In genomic region chr12:69157023-69157655, GRCh38 we compare ENCODE assay signal across 8 cellular contexts.
DNase-seq lines count a peak whose midpoint lies in the region; ATAC-seq and TF ChIP-seq lines count a peak whose summit lies in the region.

No MANE protein-coding gene starts in this region.

- DNase-seq in GM19240 (ENCODE audit: insufficient read length, low spot score) (peak; percentile 59), NCI-H82 (lab: John Stamatoyannopoulos, UW) (peak; percentile 88), dermis microvascular lymphatic vessel endothelial cell (ENCODE audit: low read depth in 2 of 2) (peak; percentile 41 to 64), lung microvascular endothelial cell (ENCODE audit: low read depth in 2 of 2) (peak; percentile 77 to 83)
- DNase-seq in activated CD4-positive, alpha-beta T cell treated with anti-CD3 and anti-CD28 coated beads, Interleukin-2, amount 50 U/mL, for 4 hours: peak; percentile 87 to 91
- DNase-seq in stimulated activated CD8-positive, alpha-beta memory T cell treated with anti-CD3 and anti-CD28 coated beads, Interleukin-15, amount 100 ng/mL, for 24 hours (ENCODE audit: low read depth): peak; percentile 74

- peak; percentile 93 for ATAC-seq in HG03378 (IDR thresholded peaks at IDR 0.05; ENCODE audit: unreplicated experiment)

- no peak overlapping the region for H3K27ac ChIP-seq in C4-2B

- peak; percentile 99 for TF ChIP-seq CTCF in C4-2B (conservative IDR thresholded peaks at IDR 0.05)
